Comparison of ENCODE assay signal across 8 cellular contexts in the genomic region with DNA sequence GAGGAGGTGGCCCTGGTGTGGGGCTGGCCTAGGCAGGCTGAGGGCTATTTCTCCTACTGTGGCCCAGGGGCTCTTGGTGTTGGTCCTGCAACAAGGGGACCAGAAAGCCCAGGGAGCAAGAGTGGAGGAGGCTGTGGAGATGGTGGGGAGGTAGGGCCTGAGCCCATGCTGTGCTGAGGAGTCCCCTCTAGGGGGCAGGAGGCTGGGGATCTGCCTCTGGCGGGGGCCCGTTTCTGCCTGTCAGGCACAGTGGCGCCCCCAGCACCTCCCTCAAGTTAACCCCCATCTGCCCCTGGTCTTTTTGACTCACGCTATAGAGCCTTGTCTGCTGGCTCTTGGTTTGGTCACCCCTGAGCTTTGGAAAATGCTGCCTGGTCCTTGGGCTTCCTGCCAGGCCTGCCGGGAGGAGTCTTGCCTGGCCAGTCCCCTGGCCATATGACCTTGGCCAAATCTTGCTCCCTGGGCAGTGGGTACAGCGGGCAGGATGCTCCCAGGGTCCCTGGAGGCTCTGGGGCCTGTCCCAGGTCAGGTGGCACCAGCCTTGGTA. TPM values are rescaled to one million over a fixed set of nuclear protein-coding genes. Genes with fewer than 3 reads are reported as not detected.
A peak's percentile ranks its signal among the peaks of the same experiment; 100 is the strongest.
DNase-seq lines count a peak whose midpoint lies in the region; ATAC-seq lines count a peak whose summit lies in the region.

No MANE protein-coding gene starts in this region.

- H3K36me3 ChIP-seq in mesodermal cell (ENCODE audit: control insufficient read depth, insufficient read depth, low read length) = peaks cover 14% of the 10 kb centered on the region

- ATAC-seq in activated naive CD8-positive, alpha-beta T cell treated with anti-CD3 and anti-CD28 coated beads, Interleukin-2, amount 10 ng/mL, durations not matched to agents 7 days and 5 days (ENCODE audit: low read depth) = peak; percentile 13
- ATAC-seq in GM21717 (IDR thresholded peaks at IDR 0.05; ENCODE audit: unreplicated experiment) = no peak

- no peaks in the 10 kb centered on the region for H3K9me3 ChIP-seq in mesodermal cell (ENCODE audit: control insufficient read depth, low read length)

- peaks cover 10% of the 10 kb centered on the region for H3K27me3 Mint-ChIP-seq in activated naive CD8-positive, alpha-beta T cell treated with anti-CD3 and anti-CD28 coated beads, Interleukin-2, amount 10 ng/mL, durations not matched to agents 7 days and 5 days

- H3K4me1 Mint-ChIP-seq in activated naive CD8-positive, alpha-beta T cell treated with anti-CD3 and anti-CD28 coated beads, Interleukin-2, amount 10 ng/mL, durations not matched to agents 7 days and 5 days = no peaks in the 10 kb centered on the region

- peaks cover 52% of the 10 kb centered on the region for H3K4me1 ChIP-seq in mesodermal cell (ENCODE audit: control insufficient read depth, insufficient read depth, low read length, poor library complexity, severe bottlenecking)

- H3K9me3 Mint-ChIP-seq in activated naive CD8-positive, alpha-beta T cell treated with anti-CD3 and anti-CD28 coated beads, Interleukin-2, amount 10 ng/mL, durations not matched to agents 7 days and 5 days = no peaks in the 10 kb centered on the region

- no peak overlapping the region for H3K4me3 Mint-ChIP-seq in activated naive CD8-positive, alpha-beta T cell treated with anti-CD3 and anti-CD28 coated beads, Interleukin-2, amount 10 ng/mL, durations not matched to agents 7 days and 5 days

- H3K36me3 Mint-ChIP-seq in activated naive CD8-positive, alpha-beta T cell treated with anti-CD3 and anti-CD28 coated beads, Interleukin-2, amount 10 ng/mL, durations not matched to agents 7 days and 5 days = no peaks in the 10 kb centered on the region

- 76 to 80% methylated on average over 4 to 6 of the region's 6 CpGs for WGBS in mesodermal cell (ENCODE audit: insufficient coverage in 2 of 2), 2 experiments

- POLR2A ChIA-PET in activated naive CD8-positive, alpha-beta T cell treated with anti-CD3 and anti-CD28 coated beads, Interleukin-2, amount 10 ng/mL, durations not matched to agents 7 days and 5 days (lab: Charles Lee) = no interaction called here

- no peak overlapping the region for H3K27ac Mint-ChIP-seq in activated naive CD8-positive, alpha-beta T cell treated with anti-CD3 and anti-CD28 coated beads, Interleukin-2, amount 10 ng/mL, durations not matched to agents 7 days and 5 days

- H3K4me3 ChIP-seq in mesodermal cell (ENCODE audit: extremely low read depth, insufficient read depth, low read length, poor library complexity, severe bottlenecking) = no peak overlapping the region

- peak overlapping the region; percentile 74 for H3K27ac ChIP-seq in mesodermal cell (ENCODE audit: low read depth, low read length, severe bottlenecking)

- DNase-seq in CD1c-positive myeloid dendritic cell (ENCODE audit: extremely low spot score) (peak; percentile 35), HT1080 (ENCODE audit: low read depth) (peak; percentile 32), OCI-M2 (lab: John Stamatoyannopoulos, UW; ENCODE audit: unreplicated experiment) (no peak), NCI-H1417 treated with DMSO at 0.1 percent for 48 hours (lab: John Stamatoyannopoulos, UW) (no peak), GF-D8 (lab: John Stamatoyannopoulos, UW) (no peak)
- no peak for DNase-seq in activated naive CD8-positive, alpha-beta T cell treated with anti-CD3 and anti-CD28 coated beads, Interleukin-2, amount 10 ng/mL, durations not matched to agents 7 days and 5 days

RNA-seq across cellular contexts. Expression of gene BAIAP2, which starts 5.9 kb away (rescaled TPM):
- total RNA-seq in HT1080 (2014; rRNA removed; shearing (Covaris generic)) = 41.9 and 48.8 TPM in 2 replicates
- polyA plus RNA-seq in HT1080 (2015; cell fraction: cytosol; rRNA removed) = 36.9 and 37.7 TPM in 2 replicates
- polyA plus RNA-seq in HT1080 (2015; cell fraction: nucleus; rRNA removed) = 77.8 and 84.2 TPM in 2 replicates
- 1 to 10 TPM; 7.4 to 7.5 TPM for total RNA-seq in activated naive CD8-positive, alpha-beta T cell treated with anti-CD3 and anti-CD28 coated beads, Interleukin-2, amount 10 ng/mL, durations not matched to agents 7 days and 5 days
- 27.1 TPM for polyA plus RNA-seq in mesodermal cell (2013, experiment 1 of 2)
- 24.1 TPM for polyA plus RNA-seq in mesodermal cell (2013, experiment 2 of 2)

RNA-seq across cellular contexts. Expression of gene CHMP6, which starts 49.2 kb away (rescaled TPM):
- 15.0 and 15.8 TPM in 2 replicates for total RNA-seq in HT1080 (2014; rRNA removed; shearing (Covaris generic))
- polyA plus RNA-seq in HT1080 (2015; cell fraction: cytosol; rRNA removed) = 32.4 and 36.8 TPM in 2 replicates
- 19.0 and 20.1 TPM in 2 replicates for polyA plus RNA-seq in HT1080 (2015; cell fraction: nucleus; rRNA removed)
- 10 to 100 TPM; 32.5 to 33.0 TPM for total RNA-seq in activated naive CD8-positive, alpha-beta T cell treated with anti-CD3 and anti-CD28 coated beads, Interleukin-2, amount 10 ng/mL, durations not matched to agents 7 days and 5 days
- polyA plus RNA-seq in mesodermal cell (2013, experiment 1 of 2) = 17.0 TPM
- 16.6 TPM for polyA plus RNA-seq in mesodermal cell (2013, experiment 2 of 2)

Comparison
In these comparisons a context has a peak if more than half of its experiments do, and no peak if none do; other contexts are left out.
1. DNase-seq: peak in CD1c-positive myeloid dendritic cell (single experiment) and HT1080 (single experiment); none in activated naive CD8-positive, alpha-beta T cell treated with anti-CD3 and anti-CD28 coated beads, Interleukin-2, amount 10 ng/mL, durations not matched to agents 7 days and 5 days (single experiment), OCI-M2 (single experiment), NCI-H1417 treated with DMSO at 0.1 percent for 48 hours (single experiment) and GF-D8 (single experiment).